Comparison of ENCODE assay signal across 10 cellular contexts in the genomic region with DNA sequence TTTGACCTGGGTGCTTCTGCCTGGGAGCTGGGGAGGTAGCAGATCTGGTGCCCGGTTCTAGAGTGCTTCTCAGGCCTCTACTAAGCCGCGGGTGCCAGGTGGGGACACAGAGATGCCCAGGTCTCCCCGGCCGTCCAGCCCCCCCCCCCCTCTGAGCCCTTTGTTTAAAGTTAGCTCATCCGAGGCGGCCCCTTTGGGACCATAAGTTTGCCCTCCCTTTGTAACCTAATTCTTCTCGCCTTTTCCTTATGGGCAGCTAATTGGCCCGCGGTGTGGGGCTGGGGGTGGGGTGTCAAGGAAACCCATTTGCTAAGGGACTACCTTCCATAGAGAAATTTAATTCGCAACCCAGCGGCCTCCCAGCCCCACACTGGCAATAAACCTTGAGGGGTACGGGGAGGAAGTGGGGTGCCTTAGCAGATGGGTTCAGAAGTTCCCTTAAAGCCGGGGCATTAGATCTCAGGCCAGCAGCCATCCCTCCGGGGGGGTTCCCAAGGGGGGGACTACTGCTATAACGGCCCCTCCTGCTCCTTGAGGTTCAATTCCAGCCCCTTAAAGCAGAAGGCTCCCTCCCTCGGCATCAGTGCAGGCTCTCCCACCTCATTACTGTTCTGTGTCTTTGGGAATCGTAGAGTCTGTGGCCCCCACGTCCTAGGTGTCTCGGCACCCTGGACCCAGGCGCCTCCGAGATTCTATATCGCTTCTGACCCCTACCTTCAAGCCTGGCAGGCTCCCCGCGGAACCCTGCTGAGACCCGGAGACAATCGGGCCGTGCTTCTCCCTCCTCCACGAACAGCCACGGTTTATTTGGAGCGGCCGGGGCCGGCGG. TPM values are rescaled to one million over a fixed set of nuclear protein-coding genes. Genes with fewer than 3 reads are reported as not detected.
A peak's percentile ranks its signal among the peaks of the same experiment; 100 is the strongest.
DNase-seq lines count a peak whose midpoint lies in the region; ATAC-seq, FAIRE-seq and TF ChIP-seq lines count a peak whose summit lies in the region.
"Had no signal": no experiment of that assay in that cellular context is flagged by ENCODE, and none has a peak within 500 bp of the region (broad histone marks: within the 10 kb centered on the region; RNA-seq: fewer than 3 reads in every experiment).

No MANE protein-coding gene starts in this region.

- BruUV-seq in mammary epithelial cell (replicated peaks; lab: Mats Ljungman, UMichigan) (no TSS peak), HepG2 (replicated peaks; lab: Mats Ljungman, UMichigan) (no TSS peak)

- DNase-seq in breast epithelium (ENCODE audit: low spot score in 2 of 2), result no peak
- no peak for DNase-seq in mammary epithelial cell
- no peak for DNase-seq in activated B cell treated with CpG ODN at 0.5 μM for 24 hours
- DNase-seq in HepG2 (ENCODE audit: low spot score), result no peak
- peak; percentile 71 for DNase-seq in type B pancreatic cell (ENCODE audit: extremely low spot score, unreplicated experiment)
- no peak for DNase-seq in COLO668 (lab: John Stamatoyannopoulos, UW; ENCODE audit: unreplicated experiment)
- DNase-seq: COR-L47 had no signal

- dilution Hi-C loops in mammary epithelial cell (cut with HindIII; ENCODE audit: low sequenced_read_pairs), result no loop called here

- WGBS in mammary epithelial cell (ENCODE audit: low coverage, missing lambda C conversion rate), result 60% methylated on average over 11 of the region's 34 CpGs
- 97% methylated on average over 30 of the region's 34 CpGs for WGBS in HepG2 (ENCODE audit: low lambda C conversion rate)

- H3K4me3 Mint-ChIP-seq in activated B cell treated with CpG ODN at 0.5 μM for 24 hours (peak overlapping the region; percentile 35), type B pancreatic cell (peak overlapping the region; percentile 93)

- H3K27me3 ChIP-seq in breast epithelium, result peaks cover 9 to 97% of the 10 kb centered on the region in 2 donors
- peaks cover 66% of the 10 kb centered on the region for H3K27me3 ChIP-seq in mammary epithelial cell (ENCODE audit: insufficient read depth, low read length)
- H3K27me3 ChIP-seq in HepG2 (ENCODE audit: control insufficient read depth in 1 of 2, insufficient read depth in 2 of 2, low read length in 2 of 2), result no peaks in the 10 kb centered on the region

- H3K9me3 ChIP-seq in breast epithelium (no peaks in the 10 kb centered on the region), mammary epithelial cell (replicated peaks; ENCODE audit: insufficient read depth, low read length) (no peaks in the 10 kb centered on the region), HepG2 (ENCODE audit: low read length) (no peaks in the 10 kb centered on the region)

- H3K4me3 ChIP-seq in breast epithelium, result peak overlapping the region in 2 of 3 donors; percentile 14 to 76
- no peak overlapping the region for H3K4me3 ChIP-seq in mammary epithelial cell (replicated peaks in 1 of 3; ENCODE audit: insufficient read depth in 1 of 3, low read depth in 2 of 3, low read length in 3 of 3)
- peak overlapping the region in 1 of 3 experiments; percentile 87; a peak in 1 of 6 replicates for H3K4me3 ChIP-seq in HepG2 (replicated peaks in 1 of 3; ENCODE audit: insufficient read depth in 1 of 3, low read depth in 2 of 3, low read length in 3 of 3)

- no peak for FAIRE-seq in HepG2 (lab: Jason Lieb, UNC)
- FAIRE-seq: GM18507 had no signal

- TF ChIP-seq POLR2A in breast epithelium (IDR thresholded peaks at IDR 0.05) (no peak), HepG2 (IDR thresholded peaks at IDR 0.05; ENCODE audit: insufficient read depth in 1 of 2, low read depth in 2 of 2, low read length in 2 of 2) (no peak)

- H3K27ac ChIP-seq in breast epithelium, result no peak overlapping the region
- H3K27ac ChIP-seq in mammary epithelial cell (ENCODE audit: insufficient read depth, low read depth, low read length), result no peak overlapping the region
- no peak overlapping the region for H3K27ac ChIP-seq in HepG2 (ENCODE audit: extremely low read length, insufficient read depth, low read length)

- in situ Hi-C loops in mammary epithelial cell (cut with MboI; ENCODE audit: low sequenced_read_pairs in 2 of 2), result no loop called here
- in situ Hi-C loops in HepG2 (cut with HindIII; ENCODE audit: extremely low pct_ligation_motif_present, low pct_unique_long_range_greater_than_20kb), result loop anchor here (5.0 kb wide), 1 partner anchor 319 kb away; no protein-coding TSS in a partner anchor

- H3K27ac Mint-ChIP-seq in activated B cell treated with CpG ODN at 0.5 μM for 24 hours, result no peak overlapping the region
- H3K27ac Mint-ChIP-seq in type B pancreatic cell, result peak overlapping the region; percentile 51

- H3K9ac ChIP-seq in mammary epithelial cell (ENCODE audit: insufficient read depth, low read length), result no peak overlapping the region
- no peak overlapping the region for H3K9ac ChIP-seq in HepG2 (ENCODE audit: insufficient read depth, low read depth, low read length)

- intact Hi-C loops in breast epithelium (cut with DNase I; ENCODE audit: low total_unique reads), result loop anchor here (10.0 kb wide), 1 partner anchor 66 kb away; no protein-coding TSS in a partner anchor
- intact Hi-C loops in mammary epithelial cell (cut with micrococcal nuclease), result no loop called here
- intact Hi-C loops in activated B cell treated with CpG ODN at 0.5 μM for 24 hours (cut with micrococcal nuclease), result loop anchor here (5.0 kb wide), 1 partner anchor 116 kb away; no protein-coding TSS in a partner anchor
- intact Hi-C loops in HepG2 (cut with micrococcal nuclease; ENCODE audit: unreplicated experiment), result no loop called here

- TF ChIP-seq EP300 in HepG2 (IDR thresholded peaks at IDR 0.05; ENCODE audit: low read depth in 2 of 2, low read length in 2 of 2), result no peak
- no peak for TF ChIP-seq EP300 in HepG2 (CRISPR knock-in tag; IDR thresholded peaks at IDR 0.05; ENCODE audit: borderline replicate concordance)

- H3K36me3 Mint-ChIP-seq in activated B cell treated with CpG ODN at 0.5 μM for 24 hours (ENCODE audit: low read depth), result no peaks in the 10 kb centered on the region
- peaks cover 15% of the 10 kb centered on the region for H3K36me3 Mint-ChIP-seq in type B pancreatic cell

- H2AFZ ChIP-seq in mammary epithelial cell (ENCODE audit: low read depth, low read length) (no peak overlapping the region), HepG2 (ENCODE audit: low read length) (no peak overlapping the region)

- H3K9me3 Mint-ChIP-seq in activated B cell treated with CpG ODN at 0.5 μM for 24 hours (no peaks in the 10 kb centered on the region), type B pancreatic cell (no peaks in the 10 kb centered on the region)

- POLR2A ChIA-PET in activated B cell treated with CpG ODN at 0.5 μM for 24 hours (lab: Charles Lee) (interaction anchor here (0.7 kb wide), 1 partner anchor 9 kb away, joined by 3 read pairs; no protein-coding TSS in a partner anchor), HepG2 (lab: Yijun Ruan, JAX) (no interaction called here)

- CTCF ChIA-PET in mammary epithelial cell (lab: Charles Lee; ENCODE audit: low non-redundant PET), result no interaction called here
- CTCF ChIA-PET in activated B cell treated with CpG ODN at 0.5 μM for 24 hours (lab: Charles Lee), result no interaction called here
- CTCF ChIA-PET in HepG2 (lab: Yijun Ruan, JAX; ENCODE audit: low intra/inter-chr PET ratio, low total read pairs), result no interaction called here

- no peaks in the 10 kb centered on the region for H3K36me3 ChIP-seq in breast epithelium
- H3K36me3 ChIP-seq in mammary epithelial cell (ENCODE audit: insufficient read depth, low read length), result no peaks in the 10 kb centered on the region
- H3K36me3 ChIP-seq in HepG2 (replicated peaks in 1 of 2; ENCODE audit: control insufficient read depth in 1 of 2, insufficient read depth in 2 of 2, low read length in 2 of 2), result no peaks in the 10 kb centered on the region

- no peak for TF ChIP-seq RAD21 in HepG2 (CRISPR knock-in tag; IDR thresholded peaks at IDR 0.05)

- ATAC-seq in activated B cell treated with CpG ODN at 0.5 μM for 24 hours (ENCODE audit: low read depth), result no peak
- ATAC-seq in HepG2, result no peak
- no peak for ATAC-seq in GM19395 (IDR thresholded peaks at IDR 0.05; ENCODE audit: unreplicated experiment)
- ATAC-seq in GM18868 (IDR thresholded peaks at IDR 0.05; ENCODE audit: unreplicated experiment), result no peak

- H4K20me1 ChIP-seq in mammary epithelial cell (ENCODE audit: insufficient read depth, low read length), result no peaks in the 10 kb centered on the region
- peaks cover 9% of the 10 kb centered on the region; the same call in 1 of the 2 replicates for H4K20me1 ChIP-seq in HepG2 (ENCODE audit: insufficient read depth, low read length)

- H3K4me1 Mint-ChIP-seq in activated B cell treated with CpG ODN at 0.5 μM for 24 hours, result peaks cover 44% of the 10 kb centered on the region
- peaks cover 12% of the 10 kb centered on the region for H3K4me1 Mint-ChIP-seq in type B pancreatic cell (ENCODE audit: unreplicated experiment)

- H3K4me1 ChIP-seq in breast epithelium (peaks cover 17 to 24% of the 10 kb centered on the region in 2 donors), mammary epithelial cell (ENCODE audit: insufficient read depth, low read length) (peaks cover 33% of the 10 kb centered on the region), HepG2 (ENCODE audit: insufficient read depth, low read length) (peaks cover 35% of the 10 kb centered on the region)

- H3K4me2 ChIP-seq in mammary epithelial cell (ENCODE audit: insufficient read depth, low read depth, low read length), result no peak overlapping the region
- peak overlapping the region; percentile 94 for H3K4me2 ChIP-seq in HepG2 (ENCODE audit: low read depth, low read length)

- H3K79me2 ChIP-seq in mammary epithelial cell (ENCODE audit: insufficient read depth, low read length) (no peaks in the 10 kb centered on the region), HepG2 (ENCODE audit: insufficient read depth, low read length) (peaks cover 8% of the 10 kb centered on the region)

- H3K27me3 Mint-ChIP-seq in activated B cell treated with CpG ODN at 0.5 μM for 24 hours, result peaks cover 54% of the 10 kb centered on the region
- peaks cover 74% of the 10 kb centered on the region for H3K27me3 Mint-ChIP-seq in type B pancreatic cell

- TF ChIP-seq CTCF in breast epithelium (IDR thresholded peaks at IDR 0.05), result no peak
- no peak for TF ChIP-seq CTCF in mammary epithelial cell (conservative IDR thresholded peaks at IDR 0.05 in 1 of 2, IDR thresholded peaks at IDR 0.05 in 1 of 2; ENCODE audit: extremely low read depth in 1 of 2, insufficient read depth in 1 of 2, low read depth in 1 of 2, low read length in 2 of 2)
- TF ChIP-seq CTCF in activated B cell treated with CpG ODN at 0.5 μM for 24 hours (IDR thresholded peaks at IDR 0.05), result no peak
- TF ChIP-seq CTCF in HepG2 (CRISPR knock-in tag; IDR thresholded peaks at IDR 0.05), result no peak
- TF ChIP-seq CTCF in type B pancreatic cell (conservative IDR thresholded peaks at IDR 0.05), result no peak

RNA-seq across cellular contexts. Expression of gene GATA2, which starts 1.7 kb away (rescaled TPM):
- total RNA-seq in breast epithelium, result 10 to 100 TPM in 1 of 3 donors, 1 to 10 TPM in 2; 6.0 to 14.4 (median 6.6) TPM
- total RNA-seq in mammary epithelial cell, result not detected
- 0.10 TPM for polyA plus RNA-seq in mammary epithelial cell
- polyA minus RNA-seq in mammary epithelial cell, result not detected
- not detected in 2 replicates for total RNA-seq in activated B cell treated with CpG ODN at 0.5 μM for 24 hours
- total RNA-seq in HepG2 (2016; rRNA removed; fragmentation: Illumina TruSeq; extraction: Trizol), result 4.7 and 6.2 TPM in 2 replicates
- 1.6 and 1.7 TPM in 2 replicates for total RNA-seq in HepG2 (2016; cell fraction: cytosol; rRNA removed; fragmentation: Illumina TruSeq; extraction: Trizol; ENCODE audit: low read depth)
- 3.4 and 6.3 TPM in 2 replicates for total RNA-seq in HepG2 (2016; cell fraction: insoluble cytoplasmic fraction; rRNA removed; fragmentation: Illumina TruSeq; extraction: Trizol)
- total RNA-seq in HepG2 (2016; cell fraction: membrane; rRNA removed; fragmentation: Illumina TruSeq; extraction: Trizol), result 4.7 and 5.3 TPM in 2 replicates
- 5.3 and 7.2 TPM in 2 replicates for total RNA-seq in HepG2 (2016; cell fraction: nucleus; rRNA removed; fragmentation: Illumina TruSeq; extraction: Trizol)
- 3.4 and 3.5 TPM in 2 replicates for polyA plus RNA-seq in HepG2 (2011; rRNA removed)
- 2.0 and 3.5 TPM in 2 replicates for polyA plus RNA-seq in HepG2 (2011; cell fraction: cytosol; rRNA removed)
- polyA plus RNA-seq in HepG2 (2011; cell fraction: nucleus; rRNA removed), result 9.7 and 17.3 TPM in 2 replicates
- 2.2 and 2.3 TPM in 2 replicates for polyA plus RNA-seq in HepG2 (2012)
- 1.4 and 2.2 TPM in 2 replicates for polyA plus RNA-seq in HepG2 (2016; cell fraction: cytosol; fragmentation: Illumina TruSeq; extraction: Trizol; ENCODE audit: low read depth)
- 9.5 and 11.1 TPM in 2 replicates for polyA plus RNA-seq in HepG2 (2016; cell fraction: insoluble cytoplasmic fraction; fragmentation: Illumina TruSeq; extraction: Trizol; ENCODE audit: low read depth)
- 4.3 and 4.5 TPM in 2 replicates for polyA plus RNA-seq in HepG2 (2016; cell fraction: membrane; fragmentation: Illumina TruSeq; extraction: Trizol; ENCODE audit: low read depth)
- 16.4 and 19.9 TPM in 2 replicates for polyA plus RNA-seq in HepG2 (2016; cell fraction: nucleus; fragmentation: Illumina TruSeq; extraction: Trizol; ENCODE audit: insufficient read depth, low read depth)
- polyA minus RNA-seq in HepG2 (2011; rRNA and poly(A)+ RNA removed; ENCODE audit: low replicate concordance), result 4.7 and 24.9 TPM in 2 replicates
- 3.4 and 3.9 TPM in 2 replicates for polyA minus RNA-seq in HepG2 (2011; cell fraction: cytosol; rRNA and poly(A)+ RNA removed)
- 1.2 and 5.0 TPM in 2 replicates for polyA minus RNA-seq in HepG2 (2011; cell fraction: nucleus; rRNA and poly(A)+ RNA removed)
- total RNA-seq in type B pancreatic cell (ENCODE audit: low replicate concordance), result 14.1 and 23.9 TPM in 2 replicates

RNA-seq across cellular contexts. Expression of gene DNAJB8, which starts 24.6 kb away (rescaled TPM):
- total RNA-seq in breast epithelium, result not detected
- total RNA-seq in mammary epithelial cell, result not detected
- polyA plus RNA-seq in mammary epithelial cell, result not detected
- not detected for polyA minus RNA-seq in mammary epithelial cell
- not detected in 2 replicates for total RNA-seq in activated B cell treated with CpG ODN at 0.5 μM for 24 hours
- total RNA-seq in HepG2 (2016; rRNA removed; fragmentation: Illumina TruSeq; extraction: Trizol), result not detected in 2 replicates
- not detected in 2 replicates for total RNA-seq in HepG2 (2016; cell fraction: cytosol; rRNA removed; fragmentation: Illumina TruSeq; extraction: Trizol; ENCODE audit: low read depth)
- total RNA-seq in HepG2 (2016; cell fraction: insoluble cytoplasmic fraction; rRNA removed; fragmentation: Illumina TruSeq; extraction: Trizol), result not detected in 2 replicates
- total RNA-seq in HepG2 (2016; cell fraction: membrane; rRNA removed; fragmentation: Illumina TruSeq; extraction: Trizol), result not detected in 2 replicates
- total RNA-seq in HepG2 (2016; cell fraction: nucleus; rRNA removed; fragmentation: Illumina TruSeq; extraction: Trizol), result not detected in 2 replicates
- polyA plus RNA-seq in HepG2 (2011; rRNA removed), result not detected in 2 replicates
- not detected in 2 replicates for polyA plus RNA-seq in HepG2 (2011; cell fraction: cytosol; rRNA removed)
- polyA plus RNA-seq in HepG2 (2011; cell fraction: nucleus; rRNA removed), result not detected in 2 replicates
- not detected in 2 replicates for polyA plus RNA-seq in HepG2 (2012)
- not detected in 2 replicates for polyA plus RNA-seq in HepG2 (2016; cell fraction: cytosol; fragmentation: Illumina TruSeq; extraction: Trizol; ENCODE audit: low read depth)
- not detected in 2 replicates for polyA plus RNA-seq in HepG2 (2016; cell fraction: insoluble cytoplasmic fraction; fragmentation: Illumina TruSeq; extraction: Trizol; ENCODE audit: low read depth)
- not detected in 2 replicates for polyA plus RNA-seq in HepG2 (2016; cell fraction: membrane; fragmentation: Illumina TruSeq; extraction: Trizol; ENCODE audit: low read depth)
- not detected in 2 replicates for polyA plus RNA-seq in HepG2 (2016; cell fraction: nucleus; fragmentation: Illumina TruSeq; extraction: Trizol; ENCODE audit: insufficient read depth, low read depth)
- not detected in 2 replicates for polyA minus RNA-seq in HepG2 (2011; rRNA and poly(A)+ RNA removed; ENCODE audit: low replicate concordance)
- polyA minus RNA-seq in HepG2 (2011; cell fraction: cytosol; rRNA and poly(A)+ RNA removed), result not detected in 2 replicates
- polyA minus RNA-seq in HepG2 (2011; cell fraction: nucleus; rRNA and poly(A)+ RNA removed), result not detected in 2 replicates
- not detected in 2 replicates for total RNA-seq in type B pancreatic cell (ENCODE audit: low replicate concordance)

Comparison
In these comparisons a context has a peak if more than half of its experiments do, and no peak if none do; other contexts are left out.
1. H3K4me3 ChIP-seq: peak in breast epithelium (2 of 3); none in mammary epithelial cell (0 of 3).
2. intact Hi-C loops: an anchor here in breast epithelium (10.0 kb wide) and activated B cell treated with CpG ODN at 0.5 μM for 24 hours (5.0 kb wide); none called in mammary epithelial cell and HepG2.